ENCODE assay signal across 13 cellular contexts in genomic region chr1:7384679-7385078, GRCh38.
DNase-seq lines count a peak whose midpoint lies in the region; FAIRE-seq and TF ChIP-seq lines count a peak whose summit lies in the region.
"Had no signal": no experiment of that assay in that cellular context is flagged by ENCODE, and none has a peak within 500 bp of the region (broad histone marks: within the 10 kb centered on the region; RNA-seq: fewer than 3 reads in every experiment).

No MANE protein-coding gene starts in this region.

- FAIRE-seq in HTR-8/SVneo (lab: Jason Lieb, UNC): no peak
- FAIRE-seq: K562 had no signal

- H3K27ac Mint-ChIP-seq in CD14-positive monocyte: no peak overlapping the region

- no peak for TF ChIP-seq EP300 in suprapubic skin (IDR thresholded peaks at IDR 0.05)

- peaks cover 3% of the 10 kb centered on the region for H3K4me1 ChIP-seq in HEK293 (ENCODE audit: control insufficient read depth, insufficient read depth, low read length)
- H3K4me1 ChIP-seq in suprapubic skin: peaks cover 19% of the 10 kb centered on the region

- TF ChIP-seq POLR2A in suprapubic skin (IDR thresholded peaks at IDR 0.05): no peak

- no peak overlapping the region for H3K4me3 Mint-ChIP-seq in CD14-positive monocyte

- TF ChIP-seq CTCF in HEK293 (tag by site-specific recombination; IDR thresholded peaks at IDR 0.05) (no peak), suprapubic skin (IDR thresholded peaks at IDR 0.05) (no peak), CD14-positive monocyte (IDR thresholded peaks at IDR 0.05) (no peak)

- no peaks in the 10 kb centered on the region for H3K36me3 Mint-ChIP-seq in CD14-positive monocyte

- peaks cover 0 to 3% (median 0%) of the 10 kb centered on the region in 7 donors for H3K9me3 Mint-ChIP-seq in CD14-positive monocyte

- CTCF ChIA-PET in HEK293 (lab: Yijun Ruan, JAX): interaction anchor here (0.6 kb wide), 1 partner anchor 153 kb away, joined by 3 read pairs; no protein-coding TSS in a partner anchor

- H3K27ac ChIP-seq in HEK293 (ENCODE audit: extremely low read depth, low read depth, low read length) (no peak overlapping the region), suprapubic skin (no peak overlapping the region)

- H3K27me3 Mint-ChIP-seq in CD14-positive monocyte (ENCODE audit: low read depth in 3 of 3): peaks cover 4 to 8% (median 8%) of the 10 kb centered on the region in 3 donors

- POLR2A ChIA-PET in HEK293 (lab: Yijun Ruan, JAX): no interaction called here

- H3K4me1 Mint-ChIP-seq in CD14-positive monocyte: no peaks in the 10 kb centered on the region

- H3K36me3 ChIP-seq in HEK293 (ENCODE audit: control insufficient read depth in 2 of 2, insufficient read depth in 1 of 2, low read length in 2 of 2) (no peaks in the 10 kb centered on the region), suprapubic skin (no peaks in the 10 kb centered on the region)

- no peaks in the 10 kb centered on the region for H3K27me3 ChIP-seq in suprapubic skin

- intact Hi-C loops in CD14-positive monocyte (cut with micrococcal nuclease): no loop called here

- peak; percentile 16 for DNase-seq in cerebellum (ENCODE audit: low spot score)
- DNase-seq in islet precursor cell: peak; percentile 38
- DNase-seq in suprapubic skin (ENCODE audit: low spot score in 2 of 2): peak; percentile 34 to 60
- no peak for DNase-seq in HTR-8/SVneo (ENCODE audit: insufficient read length, low spot score)
- DNase-seq in HT-29 (ENCODE audit: low spot score): no peak
- DNase-seq in CD14-positive monocyte (ENCODE audit: low spot score): no peak
- DNase-seq: DMS53, NCI-H1048, NCI-H1694 treated with DMSO at 0.1 percent for 48 hours, NCI-H446, SK-N-SH had no signal

- 72% methylated on average over 7 of the region's 7 CpGs for WGBS in suprapubic skin

- H3K9me3 ChIP-seq in HEK293 (ENCODE audit: control insufficient read depth, insufficient read depth, low read depth, low read length): no peaks in the 10 kb centered on the region
- H3K9me3 ChIP-seq in suprapubic skin: no peaks in the 10 kb centered on the region
- H3K9me3 ChIP-seq: SK-N-SH had no signal

- H3K4me3 ChIP-seq in HEK293 (ENCODE audit: low read depth, low read length) (no peak overlapping the region), suprapubic skin (no peak overlapping the region)
- H3K4me3 ChIP-seq: K562 had no signal

TF ChIP-seq in HEK293, 187 proteins besides CTCF, POLR2A, EP300 and RAD21:
- TF ChIP-seq GLIS1 (tag by site-specific recombination; IDR thresholded peaks at IDR 0.05) (0 out of 2 replicates have a peak, but pooled peaks have one; percentile 15), BCL11B (tag by site-specific recombination; IDR thresholded peaks at IDR 0.05; ENCODE audit: low read depth) (no peak), KLF16 (tag by site-specific recombination; IDR thresholded peaks at IDR 0.05) (no peak), AEBP2 (tag by site-specific recombination; IDR thresholded peaks at IDR 0.05; ENCODE audit: borderline replicate concordance) (no peak), ZNF777 (tag by site-specific recombination; IDR thresholded peaks at IDR 0.05; ENCODE audit: borderline replicate concordance) (no peak), GLI2 (tag by site-specific recombination; IDR thresholded peaks at IDR 0.05; ENCODE audit: borderline replicate concordance, low read depth) (no peak)

Comparison
In these comparisons a context has a peak if more than half of its experiments do, and no peak if none do; other contexts are left out.
1. DNase-seq: peak in cerebellum (single experiment), islet precursor cell (single experiment) and suprapubic skin (2 of 2); none in HTR-8/SVneo (single experiment), HT-29 (single experiment) and CD14-positive monocyte (single experiment).